15 cellular contexts compared by ENCODE assay signal in the genomic region with DNA sequence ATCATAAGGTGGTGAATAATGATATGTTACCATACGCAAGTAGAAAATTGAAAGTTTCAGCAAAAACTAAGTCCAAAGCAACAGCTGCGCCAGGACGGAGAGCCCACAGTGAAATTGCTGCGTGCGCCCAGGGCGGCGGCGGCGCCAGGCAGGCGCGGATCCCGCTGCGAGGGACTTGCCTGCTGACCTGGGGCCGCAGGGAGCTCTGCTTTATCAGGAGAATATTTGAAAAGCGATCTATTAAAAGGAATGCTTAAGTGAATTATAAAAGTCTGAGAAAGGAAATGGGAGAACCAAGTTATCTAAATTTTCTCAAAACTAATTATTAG.
A peak's percentile ranks its signal among the peaks of the same experiment; 100 is the strongest.
DNase-seq lines count a peak whose midpoint lies in the region; ATAC-seq and TF ChIP-seq lines count a peak whose summit lies in the region.
"Had no signal": no experiment of that assay in that cellular context is flagged by ENCODE, and none has a peak within 500 bp of the region (broad histone marks: within the 10 kb centered on the region; RNA-seq: fewer than 3 reads in every experiment).

No MANE protein-coding gene starts in this region.

- TF ChIP-seq CTCF in IMR-90 (conservative IDR thresholded peaks at IDR 0.05; ENCODE audit: low read depth, low read length) (no peak), coronary artery (IDR thresholded peaks at IDR 0.05) (no peak)

- POLR2A ChIA-PET in IMR-90 (lab: Charles Lee; ENCODE audit: unreplicated experiment), result no interaction called here

- H4K20me1 ChIP-seq in IMR-90 (ENCODE audit: insufficient read depth, low read length), result no peaks in the 10 kb centered on the region

- H4K5ac ChIP-seq in IMR-90 (ENCODE audit: low read depth, low read length), result peak overlapping the region; percentile 89

- dilution Hi-C loops in IMR-90 (cut with HindIII; ENCODE audit: low sequenced_read_pairs, unreplicated experiment), result no loop called here

- H3K18ac ChIP-seq in IMR-90 (ENCODE audit: low read depth, low read length) (peak overlapping the region; percentile 92), mesenchymal stem cell (ENCODE audit: low read depth in 1 of 2, low read length in 2 of 2) (no peak overlapping the region)

- H2BK15ac ChIP-seq in IMR-90 (ENCODE audit: low read depth, low read length) (peak overlapping the region; percentile 72; the same call in 2 of the 3 replicates), mesenchymal stem cell (ENCODE audit: low read depth, poor library complexity, severe bottlenecking) (no peak overlapping the region)

- H4K8ac ChIP-seq in IMR-90 (ENCODE audit: low read depth in 2 of 2, low read length in 2 of 2), result peak overlapping the region; percentile 67 to 82
- no peak overlapping the region for H4K8ac ChIP-seq in mesenchymal stem cell (ENCODE audit: low read length)

- peaks cover 9% of the 10 kb centered on the region for H3K9me1 ChIP-seq in IMR-90 (ENCODE audit: insufficient read depth, low read length)

- H3K9me3 ChIP-seq in IMR-90 (ENCODE audit: control insufficient read depth, insufficient read depth, low read length) (no peaks in the 10 kb centered on the region), mesenchymal stem cell (ENCODE audit: control insufficient read depth, low read length) (no peaks in the 10 kb centered on the region)
- H3K9me3 ChIP-seq: uterus had no signal

- H3K4me2 ChIP-seq in IMR-90 (ENCODE audit: low read depth, low read length) (no peak overlapping the region), mesenchymal stem cell (ENCODE audit: low read length, poor library complexity, severe bottlenecking) (no peak overlapping the region)

- H2BK20ac ChIP-seq in IMR-90 (ENCODE audit: low read depth, low read length), result peak overlapping the region; percentile 98

- H3K9ac ChIP-seq in IMR-90 (ENCODE audit: low read depth, low read length), result peak overlapping the region; percentile 19; the same call in 1 of the 2 replicates
- peak overlapping the region; percentile 69 for H3K9ac ChIP-seq in mesenchymal stem cell (ENCODE audit: low read length)

- H4K91ac ChIP-seq in IMR-90 (ENCODE audit: insufficient read depth, low read depth, low read length) (peak overlapping the region; percentile 82), mesenchymal stem cell (ENCODE audit: low read length) (no peak overlapping the region)

- H2AFZ ChIP-seq in IMR-90 (replicated peaks; ENCODE audit: low read length, poor library complexity), result peak overlapping the region; percentile 84
- no peak overlapping the region for H2AFZ ChIP-seq in mesenchymal stem cell (ENCODE audit: low read depth, low read length)

- CTCF ChIA-PET in IMR-90 (lab: Yijun Ruan, JAX), result interaction anchor here (0.6 kb wide), 1 partner anchor 224 kb away, joined by 4 read pairs; no protein-coding TSS in a partner anchor

- WGBS in IMR-90 (ENCODE audit: extremely low coverage in 2 of 2, insufficient read length in 1 of 2), 2 experiments, result 91% methylated on average over 10 of the region's 15 CpGs; no CpG with 5 or more reads in 1 of the 2 experiments
- 94% methylated on average over 15 of the region's 15 CpGs for WGBS in mesenchymal stem cell

- H3K4ac ChIP-seq in IMR-90 (ENCODE audit: low read depth, low read length) (peak overlapping the region; percentile 95), mesenchymal stem cell (ENCODE audit: low read depth in 1 of 2, low read length in 2 of 2) (no peak overlapping the region)

- H3K23ac ChIP-seq in IMR-90 (ENCODE audit: low read depth, low read length) (peak overlapping the region; percentile 14), mesenchymal stem cell (ENCODE audit: low read length in 2 of 2) (no peak overlapping the region)

- DNase-seq in IMR-90 (no peak), coronary artery (ENCODE audit: low spot score) (no peak), mesenchymal stem cell (no peak), ureter (ENCODE audit: low spot score) (peak; percentile 14)
- DNase-seq: activated CD4-positive, alpha-beta T cell treated with anti-CD3 and anti-CD28 coated beads for 4 hours; activated gamma-delta T cell; cerebellar nuclear complex; endodermal cell; midbrain; NCI-H146; stimulated activated CD4-positive, alpha-beta T cell treated with anti-CD3 and anti-CD28 coated beads, Interleukin-1b, Interleukin-23, amount 100 ng/mL, for 48 hours had no signal

- peak overlapping the region; percentile 93 for H2AK5ac ChIP-seq in IMR-90 (ENCODE audit: low read depth, low read length)
- no peak overlapping the region for H2AK5ac ChIP-seq in mesenchymal stem cell (ENCODE audit: low read length, severe bottlenecking)

- ATAC-seq in IMR-90 (ENCODE audit: low read depth), result no peak
- ATAC-seq in GM19467 (IDR thresholded peaks at IDR 0.05; ENCODE audit: unreplicated experiment), result no peak
- ATAC-seq in GM19351 (IDR thresholded peaks at IDR 0.05; ENCODE audit: unreplicated experiment), result no peak
- ATAC-seq in HG02571 (IDR thresholded peaks at IDR 0.05; ENCODE audit: unreplicated experiment), result no peak

- TF ChIP-seq RAD21 in IMR-90 (IDR thresholded peaks at IDR 0.05; ENCODE audit: low read length), result no peak

- no peak overlapping the region for H2BK12ac ChIP-seq in mesenchymal stem cell (ENCODE audit: low read length in 2 of 2)

- H3K4me1 ChIP-seq in IMR-90 (ENCODE audit: control insufficient read depth, insufficient read depth, low read length), result peaks cover 30% of the 10 kb centered on the region
- peaks cover 21% of the 10 kb centered on the region for H3K4me1 ChIP-seq in mesenchymal stem cell (ENCODE audit: control insufficient read depth, insufficient read depth, low read depth, low read length)
- H3K4me1 ChIP-seq: uterus had no signal

- TF ChIP-seq POLR2A in IMR-90 (IDR thresholded peaks at IDR 0.05; ENCODE audit: low read depth, low read length), result no peak; the same call in 1 of the 2 replicates

- H3K14ac ChIP-seq in IMR-90 (replicated peaks; ENCODE audit: low read depth, low read length) (peak overlapping the region; percentile 84), mesenchymal stem cell (ENCODE audit: low read length in 2 of 2) (no peak overlapping the region)

- peak overlapping the region; percentile 64 for H3K56ac ChIP-seq in IMR-90 (ENCODE audit: extremely low read depth, insufficient read depth, low read length)

- H2BK5ac ChIP-seq in IMR-90 (ENCODE audit: low read depth, low read length, poor library complexity, severe bottlenecking) (peak overlapping the region; percentile 99), mesenchymal stem cell (ENCODE audit: low read depth, low read length, poor library complexity, severe bottlenecking) (no peak overlapping the region)

- H3K79me1 ChIP-seq in IMR-90 (ENCODE audit: low read depth in 1 of 2, low read length in 2 of 2), result peaks cover 20 to 56% of the 10 kb centered on the region in 2 experiments
- H3K79me1 ChIP-seq in mesenchymal stem cell (replicated peaks; ENCODE audit: low read length, poor library complexity, severe bottlenecking), result no peaks in the 10 kb centered on the region

- H2BK120ac ChIP-seq in IMR-90 (ENCODE audit: low read depth, low read length) (peak overlapping the region; percentile 96), mesenchymal stem cell (ENCODE audit: low read depth, low read length) (no peak overlapping the region)

- H3K36me3 ChIP-seq in IMR-90 (ENCODE audit: control insufficient read depth, insufficient read depth, low read length) (no peaks in the 10 kb centered on the region), mesenchymal stem cell (ENCODE audit: control insufficient read depth in 1 of 2, insufficient read depth in 2 of 2, low read depth in 1 of 2, low read length in 2 of 2) (peaks cover 0 to 2% of the 10 kb centered on the region in 2 experiments)
- H3K36me3 ChIP-seq: uterus had no signal

- H3K27me3 ChIP-seq in IMR-90 (ENCODE audit: control insufficient read depth, insufficient read depth, low read length) (no peaks in the 10 kb centered on the region), mesenchymal stem cell (ENCODE audit: control insufficient read depth in 1 of 2, insufficient read depth in 1 of 2, low read length in 2 of 2) (no peaks in the 10 kb centered on the region)
- H3K27me3 ChIP-seq: uterus had no signal

- intact Hi-C loops in IMR-90 (cut with micrococcal nuclease), result loop anchor here (1.0 to 5.0 kb wide), 3 partner anchors 47 to 211 kb away; no protein-coding TSS in a partner anchor

- peak overlapping the region; percentile 73 for H2AK9ac ChIP-seq in IMR-90 (replicated peaks; ENCODE audit: low read depth, low read length, poor library complexity)

- in situ Hi-C loops in IMR-90 (cut with MboI; ENCODE audit: low sequenced_read_pairs), result no loop called here

- H3K27ac ChIP-seq in IMR-90 (ENCODE audit: insufficient read depth, low read length) (peak overlapping the region; percentile 96), coronary artery (peak overlapping the region; percentile 94), mesenchymal stem cell (ENCODE audit: low read length, poor library complexity, severe bottlenecking) (no peak overlapping the region)

- no TSS peak for BruUV-seq in IMR-90 (replicated peaks; lab: Mats Ljungman, UMichigan)

- H3K4me3 ChIP-seq in IMR-90 (ENCODE audit: insufficient read depth, low read depth, low read length) (no peak overlapping the region), coronary artery (peak overlapping the region; percentile 51), mesenchymal stem cell (ENCODE audit: insufficient read depth in 1 of 2, low read depth in 1 of 2, low read length in 2 of 2) (no peak overlapping the region)
- H3K4me3 ChIP-seq: uterus had no signal

TF ChIP-seq in IMR-90, 13 proteins besides CTCF, POLR2A, EP300 and RAD21:
- TF ChIP-seq CHD1 (IDR thresholded peaks at IDR 0.05; ENCODE audit: low read depth, low read length) (no peak), MXI1 (IDR thresholded peaks at IDR 0.05; ENCODE audit: borderline replicate concordance, low read depth, low read length) (no peak), RFX5 (IDR thresholded peaks at IDR 0.05; ENCODE audit: low read depth, low read length) (no peak)
